16 cellular contexts compared by ENCODE assay signal in genomic region chr9:13555516-13555915, GRCh38.
"Had no signal": no experiment of that assay in that cellular context is flagged by ENCODE, and none has a peak within 500 bp of the region (broad histone marks: within the 10 kb centered on the region; RNA-seq: fewer than 3 reads in every experiment).

No MANE protein-coding gene starts in this region.

- H3K27ac ChIP-seq: dorsolateral prefrontal cortex, gastrocnemius medialis, heart left ventricle, left lung, prostate gland, right atrium auricular region, tibial nerve had no signal

- H3K4me1 ChIP-seq: left lung, prostate gland, right atrium auricular region, tibial nerve had no signal

- H3K4me3 ChIP-seq: dorsolateral prefrontal cortex, gastrocnemius medialis, heart left ventricle, left lung, prostate gland, right atrium auricular region, tibial nerve had no signal

- DNase-seq: activated B cell treated with CpG ODN at 0.5 μM for 24 hours; activated CD4-positive, alpha-beta memory T cell treated with anti-CD3 and anti-CD28 coated beads, Interleukin-2, amount 10 ng/mL, durations not matched to agents 7 days and 5 days; activated CD4-positive, alpha-beta T cell treated with anti-CD3 and anti-CD28 coated beads for 4 hours; activated CD8-positive, alpha-beta memory T cell treated with anti-CD3 and anti-CD28 coated beads, Interleukin-2, amount 10 ng/mL, durations not matched to agents 7 days and 5 days; dorsolateral prefrontal cortex; erythroblast; gastrocnemius medialis; heart left ventricle; left lung; stimulated activated CD4-positive, alpha-beta T cell treated with anti-CD3 and anti-CD28 coated beads, Interleukin-12 subunit alpha, Interleukin-12 subunit beta, amount 100 ng/mL, for 4 hours; stimulated activated CD4-positive, alpha-beta T cell treated with anti-CD3 and anti-CD28 coated beads, Interleukin-2, amount 100 ng/mL, for 24 hours; stimulated activated naive CD8-positive, alpha-beta T cell treated with anti-CD3 and anti-CD28 coated beads, Interleukin-15, Interleukin-2, amounts not matched to agents 100 U/mL and 50 U/mL, for 24 hours; substantia nigra had no signal

- ATAC-seq: activated CD8-positive, alpha-beta memory T cell treated with anti-CD3 and anti-CD28 coated beads, Interleukin-2, amount 10 ng/mL, durations not matched to agents 7 days and 5 days; gastrocnemius medialis; heart left ventricle; left lung; stimulated activated naive CD8-positive, alpha-beta T cell treated with anti-CD3 and anti-CD28 coated beads, Interleukin-15, Interleukin-2, amounts not matched to agents 100 U/mL and 50 U/mL, for 24 hours had no signal

- H3K9me3 ChIP-seq: gastrocnemius medialis, left lung, prostate gland, right atrium auricular region had no signal

- H3K27me3 ChIP-seq: dorsolateral prefrontal cortex, gastrocnemius medialis, heart left ventricle, left lung, right atrium auricular region, tibial nerve had no signal

- H3K36me3 ChIP-seq: gastrocnemius medialis, heart left ventricle, left lung, prostate gland, right atrium auricular region, tibial nerve had no signal
